Comparison of ENCODE assay signal across 9 cellular contexts in the genomic region with DNA sequence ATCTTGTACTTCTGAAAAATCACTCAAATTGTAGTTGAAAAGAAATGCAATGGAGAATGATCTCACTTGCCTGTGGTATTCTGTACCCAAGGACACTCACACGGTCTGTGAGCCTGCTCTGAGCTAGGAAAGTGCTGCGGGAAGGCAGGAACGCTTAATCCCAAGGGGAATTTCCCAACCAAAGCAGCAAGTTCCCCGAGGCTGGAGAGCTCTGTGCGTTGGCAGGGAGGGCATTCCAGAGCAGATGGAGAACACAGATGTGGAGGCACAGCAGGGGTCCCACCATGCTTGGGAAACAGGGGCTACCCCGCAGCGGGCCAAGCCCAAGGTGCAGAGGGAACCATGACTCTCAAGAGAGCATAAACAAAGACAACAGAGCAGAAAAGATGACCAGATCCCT. TPM values are rescaled to one million over a fixed set of nuclear protein-coding genes. Genes with fewer than 3 reads are reported as not detected.
DNase-seq lines count a peak whose midpoint lies in the region; ATAC-seq and TF ChIP-seq lines count a peak whose summit lies in the region.
"Had no signal": no experiment of that assay in that cellular context is flagged by ENCODE, and none has a peak within 500 bp of the region (broad histone marks: within the 10 kb centered on the region; RNA-seq: fewer than 3 reads in every experiment).

No MANE protein-coding gene starts in this region.

- H3K27me3 ChIP-seq in tibial artery (no peaks in the 10 kb centered on the region), spleen (replicated peaks in 1 of 7) (no peaks in the 10 kb centered on the region)

- H3K36me3 ChIP-seq in tibial artery, result no peaks in the 10 kb centered on the region
- H3K36me3 ChIP-seq in spleen, result no peaks in the 10 kb centered on the region

- TF ChIP-seq CTCF in coronary artery (IDR thresholded peaks at IDR 0.05) (no peak), tibial artery (IDR thresholded peaks at IDR 0.05) (no peak), spleen (IDR thresholded peaks at IDR 0.05 in 8 of 11, conservative IDR thresholded peaks at IDR 0.05 in 3 of 11) (no peak)

- ATAC-seq in HG02840 (IDR thresholded peaks at IDR 0.05; ENCODE audit: low FRiP score, unreplicated experiment), result no peak

- TF ChIP-seq POLR2A in spleen (IDR thresholded peaks at IDR 0.05), result no peak

- H3K4me1 ChIP-seq in tibial artery (peaks cover 0 to 98% (median 53%) of the 10 kb centered on the region in 4 donors), spleen (peaks cover 0 to 6% (median 0%) of the 10 kb centered on the region in 6 donors)

- H3K27ac ChIP-seq in coronary artery (peak overlapping the region; percentile 77 to 79), tibial artery (peak overlapping the region; percentile 67 to 75), spleen (no peak overlapping the region)

- H3K9me3 ChIP-seq in tibial artery (no peaks in the 10 kb centered on the region), spleen (no peaks in the 10 kb centered on the region)

- peak overlapping the region; percentile 11 for H3K4me3 ChIP-seq in coronary artery
- H3K4me3 ChIP-seq in tibial artery, result no peak overlapping the region
- no peak overlapping the region for H3K4me3 ChIP-seq in spleen
- H3K4me3 ChIP-seq: dorsolateral prefrontal cortex had no signal

- intact Hi-C loops in tibial artery (cut with DNase I; ENCODE audit: low total_unique reads) (loop anchor here (10.0 kb wide), 1 partner anchor 104 kb away; no protein-coding TSS in a partner anchor), spleen (cut with DNase I; ENCODE audit: low total_unique reads) (no loop called here)

- DNase-seq in NCI-H2171 (lab: John Stamatoyannopoulos, UW) (peak; percentile 73), coronary artery (ENCODE audit: low spot score) (peak; percentile 87), kidney tubule cell (ENCODE audit: low spot score) (peak; percentile 86), tibial artery (peak; percentile 65 to 90), HCEC 1CT (no peak), spleen (no peak)
- no peak for DNase-seq in activated CD8-positive, alpha-beta memory T cell treated with anti-CD3 and anti-CD28 coated beads, Interleukin-2, amount 50 U/mL, for 48 hours
- DNase-seq: dorsolateral prefrontal cortex had no signal

- 77 to 85% (median 83%) methylated on average over 7 of the region's 7 CpGs for WGBS in spleen, 5 donors

RNA-seq across cellular contexts. Expression of gene SVIL, which starts 13.6 kb away (rescaled TPM):
- total RNA-seq in spleen, result 10 to 100 TPM; 13.6 to 65.3 (median 24.3) TPM
- polyA plus RNA-seq in spleen, result 1 to 10 TPM; 1.4 to 2.3 (median 1.6) TPM

Comparison
In these comparisons a context has a peak if more than half of its experiments do, and no peak if none do; other contexts are left out.
1. DNase-seq: peak in NCI-H2171 (single experiment), coronary artery (single experiment), kidney tubule cell (single experiment) and tibial artery (2 of 2); none in activated CD8-positive, alpha-beta memory T cell treated with anti-CD3 and anti-CD28 coated beads, Interleukin-2, amount 50 U/mL, for 48 hours (single experiment), HCEC 1CT (single experiment) and spleen (single experiment).
2. H3K27ac ChIP-seq: peak in coronary artery (2 of 2) and tibial artery (2 of 2); none in spleen (0 of 8).